18 cellular contexts compared by ENCODE assay signal in genomic region chr7:4265676-4266075, GRCh38.
"Had no signal": no experiment of that assay in that cellular context is flagged by ENCODE, and none has a peak within 500 bp of the region (broad histone marks: within the 10 kb centered on the region; RNA-seq: fewer than 3 reads in every experiment).

No MANE protein-coding gene starts in this region.

- H3K27me3 ChIP-seq: sigmoid colon, uterus had no signal

- H3K4me1 Mint-ChIP-seq: memory B cell had no signal

- H3K27me3 Mint-ChIP-seq: memory B cell had no signal

- H3K4me3 Mint-ChIP-seq: effector memory CD8-positive, alpha-beta T cell; memory B cell; natural killer cell treated with Interleukin-12 subunit alpha and Interleukin-12 subunit beta and Interleukin-15 and Interleukin-18, amount 100 ng/mL, for 72 hours had no signal

- ATAC-seq: effector memory CD8-positive, alpha-beta T cell; psoas muscle had no signal

- H3K9me3 Mint-ChIP-seq: effector memory CD8-positive, alpha-beta T cell; memory B cell; natural killer cell treated with Interleukin-12 subunit alpha and Interleukin-12 subunit beta and Interleukin-15 and Interleukin-18, amount 100 ng/mL, for 72 hours had no signal

- H3K27ac Mint-ChIP-seq: effector memory CD8-positive, alpha-beta T cell; memory B cell; natural killer cell treated with Interleukin-12 subunit alpha and Interleukin-12 subunit beta and Interleukin-15 and Interleukin-18, amount 100 ng/mL, for 72 hours had no signal

- H3K4me1 ChIP-seq: left ventricle myocardium inferior, lower lobe of right lung, psoas muscle, uterus had no signal

- H3K9me3 ChIP-seq: esophagus squamous epithelium, gastroesophageal sphincter, left ventricle myocardium inferior, lower lobe of right lung, psoas muscle, sigmoid colon, uterus had no signal

- DNase-seq: effector memory CD8-positive, alpha-beta T cell; esophagus squamous epithelium; foreskin fibroblast; hypothalamus; left ventricle myocardium inferior; lower lobe of right lung; midbrain; psoas muscle; retina; sigmoid colon; stimulated activated CD4-positive, alpha-beta T cell treated with anti-CD3 and anti-CD28 coated beads, Interleukin-12 subunit alpha, Interleukin-12 subunit beta, amount 100 ng/mL, for 4 hours; stimulated activated naive CD4-positive, alpha-beta T cell treated with Interleukin-2 at 50 U/mL for 16 hours; trophoblast cell; uterus had no signal

- H3K27ac ChIP-seq: esophagus squamous epithelium, gastroesophageal sphincter, left ventricle myocardium inferior, lower lobe of right lung, psoas muscle, sigmoid colon, skin epidermis, uterus had no signal

- H3K36me3 Mint-ChIP-seq: memory B cell; natural killer cell treated with Interleukin-12 subunit alpha and Interleukin-12 subunit beta and Interleukin-15 and Interleukin-18, amount 100 ng/mL, for 72 hours had no signal
